Comparison of ENCODE assay signal across 10 cellular contexts in the genomic region with DNA sequence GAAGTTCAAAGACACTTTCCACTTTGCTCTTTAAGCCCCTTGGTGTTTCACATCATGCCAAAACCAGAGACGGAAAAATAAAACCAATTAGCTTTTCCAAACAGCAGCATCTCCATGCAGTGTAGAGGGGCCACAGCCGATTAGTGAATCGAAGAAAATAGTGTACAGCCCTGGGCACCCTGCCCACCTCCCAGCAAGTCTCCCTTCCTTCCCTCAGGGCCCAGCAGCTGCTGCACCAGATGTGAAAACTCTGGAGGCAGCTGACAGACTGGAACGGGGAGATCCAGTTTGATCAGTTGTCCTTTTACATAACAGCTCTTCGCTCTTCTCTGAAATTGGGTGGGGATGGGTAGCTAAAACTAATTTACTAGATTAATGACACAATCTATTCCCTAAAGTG. TPM values are rescaled to one million over a fixed set of nuclear protein-coding genes. Genes with fewer than 3 reads are reported as not detected.
DNase-seq lines count a peak whose midpoint lies in the region; ATAC-seq and TF ChIP-seq lines count a peak whose summit lies in the region.
"Had no signal": no experiment of that assay in that cellular context is flagged by ENCODE, and none has a peak within 500 bp of the region (broad histone marks: within the 10 kb centered on the region; RNA-seq: fewer than 3 reads in every experiment).

No MANE protein-coding gene starts in this region.

- H3K36me3 Mint-ChIP-seq in stimulated activated effector memory CD8-positive, alpha-beta T cell treated with anti-CD3 and anti-CD28 coated beads, Interleukin-12 subunit alpha, Interleukin-12 subunit beta, amount 100 ng/mL, for 72 hours, result peaks cover 40% of the 10 kb centered on the region

- no peak for ATAC-seq in GM21619 (IDR thresholded peaks at IDR 0.05; ENCODE audit: unreplicated experiment)
- ATAC-seq in stimulated activated effector memory CD8-positive, alpha-beta T cell treated with anti-CD3 and anti-CD28 coated beads, Interleukin-12 subunit alpha, Interleukin-12 subunit beta, amount 100 ng/mL, for 72 hours, result no peak

- no peak for TF ChIP-seq CTCF in fibroblast of the aortic adventitia (IDR thresholded peaks at IDR 0.05; ENCODE audit: insufficient read depth, low read length)
- no peak for TF ChIP-seq CTCF in sigmoid colon (IDR thresholded peaks at IDR 0.05)

- H3K4me1 ChIP-seq in sigmoid colon, result peaks cover 0 to 20% (median 11%) of the 10 kb centered on the region in 4 donors
- H3K4me1 ChIP-seq: pancreas had no signal

- no peaks in the 10 kb centered on the region for H3K9me3 ChIP-seq in sigmoid colon
- H3K9me3 ChIP-seq: pancreas had no signal

- no peak overlapping the region for H3K27ac Mint-ChIP-seq in stimulated activated effector memory CD8-positive, alpha-beta T cell treated with anti-CD3 and anti-CD28 coated beads, Interleukin-12 subunit alpha, Interleukin-12 subunit beta, amount 100 ng/mL, for 72 hours

- no peaks in the 10 kb centered on the region for H3K27me3 ChIP-seq in sigmoid colon
- H3K27me3 ChIP-seq: pancreas had no signal

- peaks cover 5 to 23% (median 18%) of the 10 kb centered on the region in 4 donors for H3K36me3 ChIP-seq in sigmoid colon

- intact Hi-C loops in sigmoid colon (cut with DNase I), result no loop called here

- peaks cover 6% of the 10 kb centered on the region for H3K4me1 Mint-ChIP-seq in stimulated activated effector memory CD8-positive, alpha-beta T cell treated with anti-CD3 and anti-CD28 coated beads, Interleukin-12 subunit alpha, Interleukin-12 subunit beta, amount 100 ng/mL, for 72 hours

- H3K27ac ChIP-seq in sigmoid colon, result peak overlapping the region in 3 of 4 donors; percentile 12 to 51 (median 15)
- H3K27ac ChIP-seq: pancreas had no signal

- 73 to 78% methylated on average over 5 of the region's 5 CpGs for WGBS in sigmoid colon, 2 donors

- no peak overlapping the region for H3K4me3 Mint-ChIP-seq in stimulated activated effector memory CD8-positive, alpha-beta T cell treated with anti-CD3 and anti-CD28 coated beads, Interleukin-12 subunit alpha, Interleukin-12 subunit beta, amount 100 ng/mL, for 72 hours

- DNase-seq in DMS 273 treated with DMSO at 0.1 percent for 48 hours (lab: John Stamatoyannopoulos, UW), result peak; percentile 79
- DNase-seq in NCI-H510A (lab: John Stamatoyannopoulos, UW), result peak; percentile 22
- DNase-seq in fibroblast of the aortic adventitia (ENCODE audit: low read depth), result peak; percentile 51
- DNase-seq in sigmoid colon, result peak; percentile 87
- DNase-seq in effector CD8-positive, alpha-beta T cell (lab: John Stamatoyannopoulos, UW), result no peak
- no peak for DNase-seq in SW 1271 (lab: John Stamatoyannopoulos, UW)
- DNase-seq in stimulated activated effector memory CD8-positive, alpha-beta T cell treated with anti-CD3 and anti-CD28 coated beads, Interleukin-12 subunit alpha, Interleukin-12 subunit beta, amount 100 ng/mL, for 72 hours (ENCODE audit: low spot score in 2 of 2), result no peak
- DNase-seq: MV-4-11, pancreas had no signal

- no peak for TF ChIP-seq EP300 in sigmoid colon (IDR thresholded peaks at IDR 0.05)

- H3K4me3 ChIP-seq in fibroblast of the aortic adventitia (ENCODE audit: low read depth, low read length), result no peak overlapping the region
- no peak overlapping the region for H3K4me3 ChIP-seq in sigmoid colon
- H3K4me3 ChIP-seq: pancreas had no signal

- H3K9me3 Mint-ChIP-seq in stimulated activated effector memory CD8-positive, alpha-beta T cell treated with anti-CD3 and anti-CD28 coated beads, Interleukin-12 subunit alpha, Interleukin-12 subunit beta, amount 100 ng/mL, for 72 hours, result no peaks in the 10 kb centered on the region

- no peak for TF ChIP-seq POLR2A in sigmoid colon (IDR thresholded peaks at IDR 0.05)

RNA-seq across cellular contexts. Expression of gene TMEM11, which starts 19.3 kb away (rescaled TPM):
- 5.0 and 17.5 TPM in 2 replicates for total RNA-seq in fibroblast of the aortic adventitia (ENCODE audit: low replicate concordance)
- 10 to 100 TPM; 14.5 to 32.8 (median 22.4) TPM for total RNA-seq in sigmoid colon
- polyA plus RNA-seq in sigmoid colon, result 10 to 100 TPM; 27.7 to 51.6 (median 40.2) TPM

RNA-seq across cellular contexts. Expression of gene NATD1, which starts 58.5 kb away (rescaled TPM):
- total RNA-seq in fibroblast of the aortic adventitia (ENCODE audit: low replicate concordance) (3.1 and 4.4 TPM in 2 replicates), sigmoid colon (10 to 100 TPM in 2 of 4 donors, 1 to 10 TPM in 2; 6.8 to 13.8 (median 9.9) TPM)
- polyA plus RNA-seq in sigmoid colon, result 1 to 10 TPM; 2.5 to 4.5 (median 3.6) TPM

Comparison
In these comparisons a context has a peak if more than half of its experiments do, and no peak if none do; other contexts are left out.
1. DNase-seq: peak in DMS 273 treated with DMSO at 0.1 percent for 48 hours (single experiment), NCI-H510A (single experiment), fibroblast of the aortic adventitia (single experiment) and sigmoid colon (single experiment); none in effector CD8-positive, alpha-beta T cell (single experiment), SW 1271 (0 of 2) and stimulated activated effector memory CD8-positive, alpha-beta T cell treated with anti-CD3 and anti-CD28 coated beads, Interleukin-12 subunit alpha, Interleukin-12 subunit beta, amount 100 ng/mL, for 72 hours (0 of 2).